In genomic region chr20:36402708-36403107, GRCh38 we compare ENCODE assay signal across 27 cellular contexts.
"Had no signal": no experiment of that assay in that cellular context is flagged by ENCODE, and none has a peak within 500 bp of the region (broad histone marks: within the 10 kb centered on the region; RNA-seq: fewer than 3 reads in every experiment).

No MANE protein-coding gene starts in this region.

- H3K36me3 Mint-ChIP-seq: activated naive CD8-positive, alpha-beta T cell treated with anti-CD3 and anti-CD28 coated beads, Interleukin-2, amount 10 ng/mL, durations not matched to agents 7 days and 5 days; T-cell had no signal

- H3K4me2 ChIP-seq: KMS-11 had no signal

- ATAC-seq: activated CD4-positive, CD25-positive, alpha-beta regulatory T cell treated with anti-CD3 and anti-CD28 coated beads, Interleukin-2, amount 50 U/mL, for 24 hours; activated CD8-positive, alpha-beta T cell treated with anti-CD3 and anti-CD28 coated beads for 36 hours; Panc1; T-cell had no signal

- H3K9ac ChIP-seq: KMS-11 had no signal

- H3K27ac ChIP-seq: KMS-11 had no signal

- H3K36me3 ChIP-seq: adrenal gland, MG63 had no signal

- H3K9me3 ChIP-seq: adrenal gland had no signal

- H3K27me3 ChIP-seq: adrenal gland had no signal

- H3K4me3 Mint-ChIP-seq: activated CD8-positive, alpha-beta T cell treated with anti-CD3 and anti-CD28 coated beads for 36 hours; activated naive CD8-positive, alpha-beta T cell treated with anti-CD3 and anti-CD28 coated beads, Interleukin-2, amount 10 ng/mL, durations not matched to agents 7 days and 5 days; IgD-negative memory B cell; T-cell had no signal

- H3K4me3 ChIP-seq: adrenal gland, MG63 had no signal

- H3K9me3 Mint-ChIP-seq: activated CD8-positive, alpha-beta T cell treated with anti-CD3 and anti-CD28 coated beads for 36 hours; activated naive CD8-positive, alpha-beta T cell treated with anti-CD3 and anti-CD28 coated beads, Interleukin-2, amount 10 ng/mL, durations not matched to agents 7 days and 5 days had no signal

- DNase-seq: activated CD4-positive, alpha-beta T cell treated with anti-CD3 and anti-CD28 coated beads for 4 hours; activated CD8-positive, alpha-beta memory T cell treated with anti-CD3 and anti-CD28 coated beads, Interleukin-2, amount 50 U/mL, for 4 hours; activated CD8-positive, alpha-beta T cell treated with anti-CD3 and anti-CD28 coated beads for 36 hours; activated naive CD4-positive, alpha-beta T cell treated with anti-CD3 and anti-CD28 coated beads, Interleukin-2, amount 50 U/mL, for 16 hours; activated naive CD8-positive, alpha-beta T cell treated with anti-CD3 and anti-CD28 coated beads, Interleukin-2, amount 10 ng/mL, durations not matched to agents 7 days and 5 days; adrenal gland; anterior cingulate cortex; cerebellar nuclear complex; MG63; NCI-H1092 treated with DMSO at 0.1 percent for 48 hours; NCI-H1417 treated with DMSO at 0.1 percent for 48 hours; NCI-H1694; NCI-H2029; NCI-H2107; NCI-H2171 treated with DMSO at 0.1 percent for 48 hours; NCI-H345; NCI-H510A; NCI-H526 treated with DMSO at 0.1 percent for 48 hours; NK-92 treated with Interleukin-12 subunit alpha and Interleukin-12 subunit beta, amount 100 ng/mL, for 24 hours; SHP77; T-cell; T-helper 2 cell; T1000 had no signal
